Comparison of ENCODE assay signal across 8 cellular contexts in genomic region chr2:108583903-108584520, GRCh38. TPM values are rescaled to one million over a fixed set of nuclear protein-coding genes. Genes with fewer than 3 reads are reported as not detected.
DNase-seq lines count a peak whose midpoint lies in the region; ATAC-seq, FAIRE-seq and TF ChIP-seq lines count a peak whose summit lies in the region.

No MANE protein-coding gene starts in this region.

- POLR2A ChIA-PET in CD4-positive, alpha-beta memory T cell (lab: Charles Lee; ENCODE audit: partially characterized antibody) = no interaction called here
- POLR2A ChIA-PET in H1 (lab: Charles Lee; ENCODE audit: partially characterized antibody) = interaction anchor here (0.9 to 1.5 kb wide), 4 partner anchors 9 to 136 kb away, joined by 3 to 6 read pairs (median 4); no protein-coding TSS in a partner anchor

- H3K79me2 ChIP-seq in H1 (ENCODE audit: control insufficient read depth in 1 of 2, insufficient read depth in 2 of 2, low read length in 2 of 2) = peaks cover 0 to 18% of the 10 kb centered on the region in 2 experiments; a peak in 2 of 4 replicates

- peak; percentile 69 for ATAC-seq in GM19324 (IDR thresholded peaks at IDR 0.05; ENCODE audit: low FRiP score, unreplicated experiment)
- peak; percentile 71 for ATAC-seq in HG03432 (IDR thresholded peaks at IDR 0.05; ENCODE audit: unreplicated experiment)
- peak; percentile 90 for ATAC-seq in mucosa of descending colon
- ATAC-seq in stimulated activated naive B cell treated with anti-CD40 and anti-IgM and Interleukin-4, amounts not matched to agents 10 μg/mL and 1 μg/mL and 100 μg/mL, for 72 hours (replicated peaks) = peak; percentile 80 to 81

- no peak overlapping the region for H3K4me3 Mint-ChIP-seq in CD4-positive, alpha-beta memory T cell
- H3K4me3 Mint-ChIP-seq in stimulated activated naive B cell treated with anti-CD40 and anti-IgM and Interleukin-4, amounts not matched to agents 10 μg/mL and 1 μg/mL and 100 μg/mL, for 72 hours = no peak overlapping the region

- H3K4me1 ChIP-seq in CD4-positive, alpha-beta memory T cell (ENCODE audit: insufficient read depth, low read length) = peaks cover 16% of the 10 kb centered on the region
- peaks cover 0 to 4% (median 3%) of the 10 kb centered on the region in 4 experiments; a peak in 4 of 7 replicates for H3K4me1 ChIP-seq in H1 (replicated peaks in 1 of 4; ENCODE audit: control insufficient read depth in 3 of 4, insufficient read depth in 4 of 4, low read length in 3 of 4)
- H3K4me1 ChIP-seq in mucosa of descending colon (ENCODE audit: low read depth) = peaks cover 9% of the 10 kb centered on the region

- intact Hi-C loops in CD4-positive, alpha-beta memory T cell (cut with micrococcal nuclease) = loop anchor here (1.0 to 10.0 kb wide), 3 partner anchors 49 to 167 kb away; partner anchors contain the start of gene LIMS1
- intact Hi-C loops in mucosa of descending colon (cut with DNase I, micrococcal nuclease) = loop anchor here in 1 of 2 donors (10.0 kb wide), 1 partner anchor 229 kb away; no protein-coding TSS in a partner anchor

- no peak overlapping the region for H2AK5ac ChIP-seq in H1 (ENCODE audit: low read depth, low read length)

- H2BK120ac ChIP-seq in H1 (replicated peaks; ENCODE audit: low read depth, low read length) = no peak overlapping the region

- H3K56ac ChIP-seq in H1 (replicated peaks; ENCODE audit: insufficient read length, low read depth, low read length) = no peak overlapping the region

- H3K9me3 ChIP-seq in CD4-positive, alpha-beta memory T cell (ENCODE audit: control insufficient read depth in 1 of 2, low read length in 2 of 2) = no peaks in the 10 kb centered on the region
- H3K9me3 ChIP-seq in H1 (ENCODE audit: insufficient read depth in 2 of 2, low read depth in 1 of 2, low read length in 1 of 2) (no peaks in the 10 kb centered on the region), mucosa of descending colon (no peaks in the 10 kb centered on the region)

- H2AFZ ChIP-seq in H1 (ENCODE audit: low read length) = no peak overlapping the region

- no peaks in the 10 kb centered on the region for H3K27me3 Mint-ChIP-seq in CD4-positive, alpha-beta memory T cell
- H3K27me3 Mint-ChIP-seq in stimulated activated naive B cell treated with anti-CD40 and anti-IgM and Interleukin-4, amounts not matched to agents 10 μg/mL and 1 μg/mL and 100 μg/mL, for 72 hours = no peaks in the 10 kb centered on the region

- TF ChIP-seq RAD21 in H1 (IDR thresholded peaks at IDR 0.05 in 1 of 2, conservative IDR thresholded peaks at IDR 0.05 in 1 of 2; ENCODE audit: low read depth in 2 of 2, low read length in 2 of 2) = peak; percentile 97

- H3K4ac ChIP-seq in H1 (replicated peaks; ENCODE audit: insufficient read length, low read depth, low read length) = no peak overlapping the region

- CTCF ChIA-PET in CD4-positive, alpha-beta memory T cell (lab: Charles Lee; ENCODE audit: partially characterized antibody) = interaction anchor here (0.7 to 2.6 kb wide), 24 partner anchors 9 to 1992 kb away, joined by 3 to 17 read pairs (median 4); no protein-coding TSS in a partner anchor
- CTCF ChIA-PET in H1 (lab: Charles Lee; ENCODE audit: partially characterized antibody) = interaction anchor here (0.7 to 5.1 kb wide), 38 partner anchors 9 to 400 kb away, joined by 3 to 54 read pairs (median 4); partner anchors contain the start of gene GCC2

- FAIRE-seq in H1 (lab: Jason Lieb, UNC) = peak; percentile 81

- no peak overlapping the region for H3K9ac ChIP-seq in H1 (replicated peaks in 1 of 4; ENCODE audit: extremely low read depth in 1 of 4, low read depth in 3 of 4, low read length in 3 of 4)

- H3K79me1 ChIP-seq in H1 (ENCODE audit: low read depth, low read length) = peaks cover 3% of the 10 kb centered on the region; the same call in 1 of the 2 replicates

- TF ChIP-seq POLR2A in H1 (IDR thresholded peaks at IDR 0.05; ENCODE audit: control extremely low read depth in 1 of 2, low read depth in 2 of 2, low read length in 2 of 2) = no peak

- H3K27me3 ChIP-seq in CD4-positive, alpha-beta memory T cell (ENCODE audit: insufficient read depth, low read length) = no peaks in the 10 kb centered on the region
- H3K27me3 ChIP-seq in H1 (replicated peaks in 1 of 4; ENCODE audit: control insufficient read depth in 3 of 4, extremely low read depth in 1 of 4, insufficient read depth in 3 of 4, low read length in 3 of 4) = no peaks in the 10 kb centered on the region

- H3K23me2 ChIP-seq in H1 (ENCODE audit: low read depth, low read length) = no peaks in the 10 kb centered on the region

- H3K18ac ChIP-seq in H1 (ENCODE audit: extremely low read depth, low read length) = no peak overlapping the region

- H2BK5ac ChIP-seq in H1 (ENCODE audit: low read depth, low read length) = no peak overlapping the region

- 70% methylated on average over 4 of the region's 4 CpGs; no CpG with 5 or more reads in 1 of the 2 experiments for WGBS in H1 (ENCODE audit: extremely low coverage in 1 of 2, insufficient coverage in 1 of 2, insufficient read length in 1 of 2, insufficient replicate concordance in 2 of 2, low coverage in 1 of 2, low lambda C conversion rate in 2 of 2, missing lambda C conversion rate in 1 of 2), 2 experiments

- H4K20me1 ChIP-seq in H1 (replicated peaks in 1 of 2; ENCODE audit: control insufficient read depth in 1 of 2, insufficient read depth in 2 of 2, low read length in 2 of 2) = no peaks in the 10 kb centered on the region

- no peaks in the 10 kb centered on the region for H3K36me3 ChIP-seq in CD4-positive, alpha-beta memory T cell (ENCODE audit: insufficient read depth, low read length)
- H3K36me3 ChIP-seq in H1 (ENCODE audit: control insufficient read depth in 2 of 4, insufficient read depth in 4 of 4, low read length in 3 of 4) (no peaks in the 10 kb centered on the region), mucosa of descending colon (ENCODE audit: low read depth) (no peaks in the 10 kb centered on the region)

- no peak overlapping the region for H2BK15ac ChIP-seq in H1 (ENCODE audit: low read length)

- peaks cover 16 to 31% (median 17%) of the 10 kb centered on the region in 4 donors for H3K4me1 Mint-ChIP-seq in CD4-positive, alpha-beta memory T cell
- peaks cover 43 to 73% of the 10 kb centered on the region in 2 donors for H3K4me1 Mint-ChIP-seq in stimulated activated naive B cell treated with anti-CD40 and anti-IgM and Interleukin-4, amounts not matched to agents 10 μg/mL and 1 μg/mL and 100 μg/mL, for 72 hours

- H3K4me2 ChIP-seq in H1 (ENCODE audit: insufficient read depth in 1 of 2, low read depth in 2 of 2, low read length in 2 of 2) = no peak overlapping the region

- H3K14ac ChIP-seq in H1 (ENCODE audit: insufficient read length) = no peak overlapping the region

- peak overlapping the region in 2 of 7 donors; percentile 30 to 52 for H3K27ac Mint-ChIP-seq in CD4-positive, alpha-beta memory T cell
- peak overlapping the region; percentile 56 for H3K27ac Mint-ChIP-seq in stimulated activated naive B cell treated with anti-CD40 and anti-IgM and Interleukin-4, amounts not matched to agents 10 μg/mL and 1 μg/mL and 100 μg/mL, for 72 hours

- H2BK20ac ChIP-seq in H1 (ENCODE audit: low read length) = no peak overlapping the region

- no peaks in the 10 kb centered on the region for H3K36me3 Mint-ChIP-seq in CD4-positive, alpha-beta memory T cell
- H3K36me3 Mint-ChIP-seq in stimulated activated naive B cell treated with anti-CD40 and anti-IgM and Interleukin-4, amounts not matched to agents 10 μg/mL and 1 μg/mL and 100 μg/mL, for 72 hours = peaks cover 0 to 8% of the 10 kb centered on the region in 2 donors

- no peak overlapping the region for H4K8ac ChIP-seq in H1 (ENCODE audit: extremely low read depth, insufficient read depth, low read length)

- H3K4me3 ChIP-seq in CD4-positive, alpha-beta memory T cell (ENCODE audit: low read length in 2 of 2) = no peak overlapping the region
- H3K4me3 ChIP-seq in H1 (ENCODE audit: extremely low read depth in 1 of 4, insufficient read depth in 2 of 4, low read depth in 3 of 4, low read length in 4 of 4) (no peak overlapping the region), mucosa of descending colon (no peak overlapping the region)

- H3K23ac ChIP-seq in H1 (ENCODE audit: insufficient read length) = no peak overlapping the region

- no peak overlapping the region for H4K91ac ChIP-seq in H1 (replicated peaks; ENCODE audit: insufficient read length, low read length)

- no peak overlapping the region for H2BK12ac ChIP-seq in H1 (ENCODE audit: low read depth, low read length)

- no peak for TF ChIP-seq EP300 in H1 (IDR thresholded peaks at IDR 0.05; ENCODE audit: borderline replicate concordance in 1 of 2, low read depth in 2 of 2, low read length in 2 of 2)

- TF ChIP-seq CTCF in H1 (IDR thresholded peaks at IDR 0.05; ENCODE audit: control extremely low read depth in 1 of 3, insufficient read depth in 1 of 3, low read depth in 1 of 3, low read length in 3 of 3) (peak in 2 of 3 experiments; percentile 72 to 82; a peak in 3 of 4 replicates), mucosa of descending colon (IDR thresholded peaks at IDR 0.05) (peak; percentile 59)

- DNase-seq in CD4-positive, alpha-beta memory T cell = peak; percentile 52 to 59 (median 55)
- DNase-seq in NCI-H510A treated with DMSO at 0.1 percent for 48 hours (lab: John Stamatoyannopoulos, UW) = peak; percentile 86
- DNase-seq in activated CD4-positive, alpha-beta T cell treated with anti-CD3 and anti-CD28 coated beads, Interleukin-2, amount 50 U/mL, for 4 hours = peak; percentile 40 to 41
- DNase-seq in H1 (ENCODE audit: low read depth in 1 of 2, low spot score in 2 of 2) = no peak
- peak in 1 of 3 donors; percentile 87 for DNase-seq in mucosa of descending colon
- DNase-seq in stimulated activated naive B cell treated with anti-CD40 and anti-IgM and Interleukin-4, amounts not matched to agents 10 μg/mL and 1 μg/mL and 100 μg/mL, for 72 hours = no peak

- H4K5ac ChIP-seq in H1 (ENCODE audit: insufficient read length, low read depth, low read length) = no peak overlapping the region

- no peaks in the 10 kb centered on the region for H3K9me3 Mint-ChIP-seq in CD4-positive, alpha-beta memory T cell
- H3K9me3 Mint-ChIP-seq in stimulated activated naive B cell treated with anti-CD40 and anti-IgM and Interleukin-4, amounts not matched to agents 10 μg/mL and 1 μg/mL and 100 μg/mL, for 72 hours = no peaks in the 10 kb centered on the region

- H3K27ac ChIP-seq in CD4-positive, alpha-beta memory T cell (ENCODE audit: low read depth, low read length) = no peak overlapping the region
- H3K27ac ChIP-seq in H1 (ENCODE audit: low read depth, low read length) = no peak overlapping the region

RNA-seq across cellular contexts. Expression of gene LIMS1, which starts 49.7 kb away (rescaled TPM):
- 100 to 1,000 TPM; 126 to 130 TPM for total RNA-seq in CD4-positive, alpha-beta memory T cell
- 100 to 1,000 TPM; 242 to 286 TPM for polyA plus RNA-seq in CD4-positive, alpha-beta memory T cell
- 36.7 and 39.0 TPM in 2 replicates for total RNA-seq in H1 (2021; fragmentation: NEBNext Ultra II Directional; extraction: Animal tissue kit (Norgen Biotek cat#: 25700))
- 23.6 and 24.1 TPM in 2 replicates for polyA plus RNA-seq in H1 (2011; rRNA removed)
- 25.4 TPM for polyA plus RNA-seq in H1 (2011; cell fraction: cytosol; rRNA removed)
- 47.7 TPM for polyA plus RNA-seq in H1 (2011; cell fraction: nucleus; rRNA removed)
- polyA plus RNA-seq in H1 (2012, experiment 1 of 2) = 20.5 to 33.8 TPM (median 26.9 TPM) in 4 replicates
- polyA plus RNA-seq in H1 (2012, experiment 2 of 2) = 5.1 TPM
- 28.8 TPM for polyA plus RNA-seq in H1 (2013, experiment 1 of 2)
- polyA plus RNA-seq in H1 (2013, experiment 2 of 2) = 29.8 TPM
- polyA minus RNA-seq in H1 (2011; rRNA and poly(A)+ RNA removed) = 68.3 and 76.4 TPM in 2 replicates
- polyA minus RNA-seq in H1 (2011; cell fraction: cytosol; rRNA and poly(A)+ RNA removed) = 12.8 TPM
- polyA minus RNA-seq in H1 (2011; cell fraction: nucleus; rRNA and poly(A)+ RNA removed) = 41.9 TPM
- 10 to 100 TPM; 24.4 to 65.4 (median 31.2) TPM for total RNA-seq in mucosa of descending colon

Comparison
In these comparisons a context has a peak if more than half of its experiments do, and no peak if none do; other contexts are left out.
1. DNase-seq: peak in CD4-positive, alpha-beta memory T cell (5 of 5), NCI-H510A treated with DMSO at 0.1 percent for 48 hours (single experiment) and activated CD4-positive, alpha-beta T cell treated with anti-CD3 and anti-CD28 coated beads, Interleukin-2, amount 50 U/mL, for 4 hours (2 of 2); none in H1 (0 of 2) and stimulated activated naive B cell treated with anti-CD40 and anti-IgM and Interleukin-4, amounts not matched to agents 10 μg/mL and 1 μg/mL and 100 μg/mL, for 72 hours (single experiment).
2. Peak in every context shown above with its lines, with median percentiles within 50 percentile points of each other: ATAC-seq.